In genomic region chrX:23896983-23897382, GRCh38 we compare ENCODE assay signal across 29 cellular contexts. TPM values are rescaled to one million over a fixed set of nuclear protein-coding genes. Genes with fewer than 3 reads are reported as not detected.
A peak's percentile ranks its signal among the peaks of the same experiment; 100 is the strongest.
DNase-seq lines count a peak whose midpoint lies in the region; ATAC-seq, FAIRE-seq and TF ChIP-seq lines count a peak whose summit lies in the region.
"Had no signal": no experiment of that assay in that cellular context is flagged by ENCODE, and none has a peak within 500 bp of the region (broad histone marks: within the 10 kb centered on the region; RNA-seq: fewer than 3 reads in every experiment).

No MANE protein-coding gene starts in this region.

- H3K4me3 ChIP-seq in astrocyte (ENCODE audit: insufficient read depth, low read depth, low read length), result no peak overlapping the region
- no peak overlapping the region for H3K4me3 ChIP-seq in lower leg skin (ENCODE audit: low read depth, poor library complexity, severe bottlenecking)
- H3K4me3 ChIP-seq in kidney (ENCODE audit: low read length in 2 of 2), result no peak overlapping the region
- H3K4me3 ChIP-seq: ascending aorta, gastroesophageal sphincter, lower lobe of right lung, prostate gland, sigmoid colon, thyroid gland had no signal

- H3K9ac ChIP-seq in astrocyte (ENCODE audit: low read length), result peak overlapping the region; percentile 41
- no peak overlapping the region for H3K9ac ChIP-seq in kidney (ENCODE audit: low read length in 2 of 2)

- H3K4me3 Mint-ChIP-seq in astrocyte (ENCODE audit: unreplicated experiment), result no peak overlapping the region
- H3K4me3 Mint-ChIP-seq: activated naive CD8-positive, alpha-beta T cell; B cell; central memory CD8-positive, alpha-beta T cell; stimulated activated naive CD8-positive, alpha-beta T cell treated with anti-CD3 and anti-CD28 coated beads, Interleukin-15, amount 100 ng/mL, for 72 hours had no signal

- ATAC-seq in activated CD4-positive, CD25-positive, alpha-beta regulatory T cell treated with anti-CD3 and anti-CD28 coated beads, Interleukin-2, amount 50 U/mL, for 24 hours, result peak; percentile 31 to 41
- ATAC-seq in foreskin keratinocyte (no peak), HG03565 (IDR thresholded peaks at IDR 0.05; ENCODE audit: unreplicated experiment) (no peak), GM18502 (IDR thresholded peaks at IDR 0.05; ENCODE audit: poor library complexity, unreplicated experiment) (no peak)
- ATAC-seq: gastroesophageal sphincter; lower lobe of right lung; SK-N-SH treated with all-trans-retinoic acid at 6 μM for 48 hours; stimulated activated naive CD8-positive, alpha-beta T cell treated with anti-CD3 and anti-CD28 coated beads, Interleukin-15, amount 100 ng/mL, for 72 hours had no signal

- no peaks in the 10 kb centered on the region for H3K27me3 Mint-ChIP-seq in astrocyte (ENCODE audit: low read depth, unreplicated experiment)
- H3K27me3 Mint-ChIP-seq: activated naive CD8-positive, alpha-beta T cell; B cell; central memory CD8-positive, alpha-beta T cell; stimulated activated naive CD8-positive, alpha-beta T cell treated with anti-CD3 and anti-CD28 coated beads, Interleukin-15, amount 100 ng/mL, for 72 hours had no signal

- no peaks in the 10 kb centered on the region for H3K27me3 ChIP-seq in astrocyte (ENCODE audit: insufficient read depth, low read length)
- H3K27me3 ChIP-seq in foreskin keratinocyte, result no peaks in the 10 kb centered on the region
- H3K27me3 ChIP-seq: ascending aorta, gastroesophageal sphincter, sigmoid colon, thyroid gland had no signal

- TF ChIP-seq CTCF in astrocyte (IDR thresholded peaks at IDR 0.05; ENCODE audit: insufficient read depth, low read depth, low read length) (no peak), foreskin keratinocyte (conservative IDR thresholded peaks at IDR 0.05) (no peak), lower leg skin (IDR thresholded peaks at IDR 0.05) (no peak), kidney (IDR thresholded peaks at IDR 0.05; ENCODE audit: borderline replicate concordance, extremely low read depth, insufficient read depth) (no peak)

- no peaks in the 10 kb centered on the region for H3K36me3 ChIP-seq in astrocyte (ENCODE audit: insufficient read depth, low read length)
- H3K36me3 ChIP-seq in kidney (ENCODE audit: control insufficient read depth in 1 of 2, insufficient read depth in 2 of 2, low read length in 2 of 2), result no peaks in the 10 kb centered on the region
- H3K36me3 ChIP-seq: ascending aorta, gastroesophageal sphincter, lower lobe of right lung, prostate gland, sigmoid colon, thyroid gland had no signal

- no peaks in the 10 kb centered on the region for H3K36me3 Mint-ChIP-seq in astrocyte (ENCODE audit: low read depth, unreplicated experiment)
- H3K36me3 Mint-ChIP-seq: activated naive CD8-positive, alpha-beta T cell had no signal

- H3K27ac Mint-ChIP-seq in astrocyte (ENCODE audit: unreplicated experiment), result peak overlapping the region; percentile 58
- H3K27ac Mint-ChIP-seq: activated naive CD8-positive, alpha-beta T cell; B cell had no signal

- intact Hi-C loops in lower leg skin (cut with DNase I; ENCODE audit: low total_unique reads) (no loop called here), kidney (cut with DNase I) (no loop called here)

- no peaks in the 10 kb centered on the region for H3K9me3 Mint-ChIP-seq in astrocyte (ENCODE audit: unreplicated experiment)
- H3K9me3 Mint-ChIP-seq: central memory CD8-positive, alpha-beta T cell; stimulated activated naive CD8-positive, alpha-beta T cell treated with anti-CD3 and anti-CD28 coated beads, Interleukin-15, amount 100 ng/mL, for 72 hours had no signal

- DNase-seq in activated CD4-positive, CD25-positive, alpha-beta regulatory T cell treated with anti-CD3 and anti-CD28 coated beads, Interleukin-2, amount 50 U/mL, for 72 hours, result no peak
- DNase-seq in astrocyte (ENCODE audit: low read depth) (peak; percentile 36), foreskin keratinocyte (no peak), lower leg skin (ENCODE audit: low spot score in 2 of 2) (no peak), kidney (no peak)
- DNase-seq: activated CD4-positive, alpha-beta T cell treated with anti-CD3 and anti-CD28 coated beads, Interleukin-2, amount 50 U/mL, for 4 hours; activated CD8-positive, alpha-beta memory T cell treated with anti-CD3 and anti-CD28 coated beads, Interleukin-2, amount 50 U/mL, for 4 hours; DMS53; Karpas-422; lower lobe of right lung; NCI-H1694 treated with DMSO at 0.1 percent for 48 hours; NCI-H524 treated with DMSO at 0.1 percent for 48 hours; sigmoid colon; stimulated activated naive CD8-positive, alpha-beta T cell treated with anti-CD3 and anti-CD28 coated beads, Interleukin-15, amount 100 ng/mL, for 72 hours; thyroid gland had no signal

- no peaks in the 10 kb centered on the region for H3K9me3 ChIP-seq in astrocyte (ENCODE audit: insufficient read depth, low read depth, low read length)
- no peaks in the 10 kb centered on the region for H3K9me3 ChIP-seq in kidney (ENCODE audit: control insufficient read depth in 1 of 2, low read length in 2 of 2)
- H3K9me3 ChIP-seq: ascending aorta, gastroesophageal sphincter, lower lobe of right lung, prostate gland, sigmoid colon, thyroid gland had no signal

- peaks cover 14% of the 10 kb centered on the region for H3K4me1 Mint-ChIP-seq in astrocyte (ENCODE audit: low read depth, unreplicated experiment)
- H3K4me1 Mint-ChIP-seq: B cell; central memory CD8-positive, alpha-beta T cell; stimulated activated naive CD8-positive, alpha-beta T cell treated with anti-CD3 and anti-CD28 coated beads, Interleukin-15, amount 100 ng/mL, for 72 hours had no signal

- H4K20me1 ChIP-seq in astrocyte (ENCODE audit: insufficient read depth, low read length), result no peaks in the 10 kb centered on the region

- no peak overlapping the region for H3K4me2 ChIP-seq in astrocyte (ENCODE audit: low read length)

- H3K4me1 ChIP-seq in astrocyte (ENCODE audit: insufficient read depth, low read length) (peaks cover 27% of the 10 kb centered on the region), foreskin keratinocyte (peaks cover 19% of the 10 kb centered on the region), kidney (ENCODE audit: control insufficient read depth in 1 of 2, insufficient read depth in 1 of 2, low read depth in 1 of 2, low read length in 2 of 2) (peaks cover 8 to 9% of the 10 kb centered on the region in 2 donors)
- H3K4me1 ChIP-seq: prostate gland had no signal

- FAIRE-seq in astrocyte (lab: Jason Lieb, UNC) (no peak), kidney (lab: Jason Lieb, UNC) (no peak)
- FAIRE-seq: islet of Langerhans had no signal

- no peak overlapping the region for H2AFZ ChIP-seq in astrocyte (ENCODE audit: low read depth, low read length)

- TF ChIP-seq POLR2A in lower leg skin (IDR thresholded peaks at IDR 0.05), result no peak

- H3K79me2 ChIP-seq in astrocyte (ENCODE audit: insufficient read depth, low read length), result peaks cover 2% of the 10 kb centered on the region

- WGBS in lower leg skin, 2 donors, result 36 to 71% methylated on average over 2 of the region's 2 CpGs

- peak overlapping the region; percentile 63 for H3K27ac ChIP-seq in astrocyte (ENCODE audit: low read depth, low read length)
- peak overlapping the region; percentile 74 for H3K27ac ChIP-seq in foreskin keratinocyte
- no peak overlapping the region for H3K27ac ChIP-seq in kidney (ENCODE audit: low read depth in 2 of 2, low read length in 2 of 2)
- H3K27ac ChIP-seq: 22Rv1, ascending aorta, gastroesophageal sphincter, lower lobe of right lung, sigmoid colon had no signal

RNA-seq across cellular contexts. Expression of gene APOO, which starts 10.8 kb away (rescaled TPM):
- total RNA-seq in astrocyte, result 26.5 and 34.6 TPM in 2 replicates
- total RNA-seq in foreskin keratinocyte, result 32.7 and 40.9 TPM in 2 replicates
- 29.3 and 35.4 TPM in 2 replicates for polyA plus RNA-seq in foreskin keratinocyte
- 10 to 100 TPM in 2 of 4 donors, 1 to 10 TPM in 2; 2.7 to 31.7 (median 13.9) TPM for total RNA-seq in lower leg skin
- 30.4 TPM for total RNA-seq in kidney
- 110 TPM for polyA plus RNA-seq in kidney (ENCODE audit: insufficient read depth, low read depth, low replicate concordance)
- total RNA-seq: ascending aorta had no signal

RNA-seq across cellular contexts. Expression of gene CXorf58, which starts 10.8 kb away (rescaled TPM):
- total RNA-seq in astrocyte (not detected in 2 replicates), foreskin keratinocyte (0.11 TPM in 1 of 2 replicates, not detected in the other), lower leg skin (under 1 TPM in 1 of 4 donors, not detected in 3; 0.26 TPM), kidney (not detected)
- polyA plus RNA-seq in foreskin keratinocyte (0.04 TPM in 1 of 2 replicates, not detected in the other), kidney (ENCODE audit: insufficient read depth, low read depth, low replicate concordance) (0.37 TPM)
- total RNA-seq: ascending aorta; B cell; epithelial cell of proximal tubule; sigmoid colon; T-helper 2 cell treated with Interferon-gamma antibody and Interleukin-4, amounts not matched to agents 100 ng/mL and 5 ng/mL, for 36 hours had no signal

Comparison
In these comparisons a context has a peak if more than half of its experiments do, and no peak if none do; other contexts are left out.
1. ATAC-seq: peak in activated CD4-positive, CD25-positive, alpha-beta regulatory T cell treated with anti-CD3 and anti-CD28 coated beads, Interleukin-2, amount 50 U/mL, for 24 hours (2 of 2); none in foreskin keratinocyte (single experiment), HG03565 (single experiment) and GM18502 (single experiment).
2. H3K27ac ChIP-seq: peak in astrocyte (single experiment) and foreskin keratinocyte (single experiment); none in kidney (0 of 2).